In genomic region chr10:35505241-35505873, GRCh38 we compare ENCODE assay signal across 16 cellular contexts.
A peak's percentile ranks its signal among the peaks of the same experiment; 100 is the strongest.
DNase-seq lines count a peak whose midpoint lies in the region; ATAC-seq, FAIRE-seq and TF ChIP-seq lines count a peak whose summit lies in the region.
"Had no signal": no experiment of that assay in that cellular context is flagged by ENCODE, and none has a peak within 500 bp of the region (broad histone marks: within the 10 kb centered on the region; RNA-seq: fewer than 3 reads in every experiment).

No MANE protein-coding gene starts in this region.

- H3K4me1 Mint-ChIP-seq in astrocyte (ENCODE audit: low read depth, unreplicated experiment) (no peaks in the 10 kb centered on the region), T-helper 17 cell (peaks cover 24% of the 10 kb centered on the region)

- H3K36me3 Mint-ChIP-seq in astrocyte (ENCODE audit: low read depth, unreplicated experiment), result peaks cover 6% of the 10 kb centered on the region
- H3K36me3 Mint-ChIP-seq in T-helper 17 cell (ENCODE audit: low read depth), result peaks cover 2% of the 10 kb centered on the region

- CTCF ChIA-PET in HEK293 (lab: Yijun Ruan, JAX), result interaction anchor here (0.5 to 0.7 kb wide), 3 partner anchors 118 to 535 kb away, joined by 3 to 5 read pairs (median 3); no protein-coding TSS in a partner anchor
- CTCF ChIA-PET in HepG2 (lab: Yijun Ruan, JAX; ENCODE audit: low intra/inter-chr PET ratio, low total read pairs), result no interaction called here

- no peak for TF ChIP-seq RAD21 in HepG2 (CRISPR knock-in tag; IDR thresholded peaks at IDR 0.05)

- H3K4me3 Mint-ChIP-seq in astrocyte (ENCODE audit: unreplicated experiment), result no peak overlapping the region
- no peak overlapping the region for H3K4me3 Mint-ChIP-seq in T-helper 17 cell
- H3K4me3 Mint-ChIP-seq: CD4-positive, CD25-positive, alpha-beta regulatory T cell; GM23338 had no signal

- H3K9me3 Mint-ChIP-seq in astrocyte (ENCODE audit: unreplicated experiment), result peaks cover 3% of the 10 kb centered on the region
- H3K9me3 Mint-ChIP-seq: CD4-positive, CD25-positive, alpha-beta regulatory T cell; GM23338 had no signal

- H3K27ac ChIP-seq in HEK293 (ENCODE audit: extremely low read depth, low read depth, low read length) (no peak overlapping the region), astrocyte (ENCODE audit: low read depth, low read length) (no peak overlapping the region), iPS-20b (ENCODE audit: low read length) (no peak overlapping the region), HepG2 (ENCODE audit: extremely low read length, insufficient read depth, low read length) (no peak overlapping the region)
- H3K27ac ChIP-seq: BLaER1 treated with 17β-estradiol and CSF1 and Interleukin-3, amounts not matched to agents 10 nM and 100 nM had no signal

- peaks cover 71% of the 10 kb centered on the region for H3K79me2 ChIP-seq in astrocyte (ENCODE audit: insufficient read depth, low read length)
- H3K79me2 ChIP-seq in HepG2 (ENCODE audit: insufficient read depth, low read length), result no peaks in the 10 kb centered on the region

- H3K4me2 ChIP-seq in astrocyte (ENCODE audit: low read length) (no peak overlapping the region), HepG2 (ENCODE audit: low read depth, low read length) (no peak overlapping the region)
- H3K4me2 ChIP-seq: BLaER1 treated with 17β-estradiol and CSF1 and Interleukin-3, amounts not matched to agents 10 nM and 100 nM; GM23338 had no signal

- TF ChIP-seq POLR2A in HepG2 (IDR thresholded peaks at IDR 0.05; ENCODE audit: insufficient read depth in 1 of 2, low read depth in 2 of 2, low read length in 2 of 2), result no peak

- ATAC-seq in HepG2, result peak; percentile 67
- ATAC-seq in T-helper 17 cell, result no peak
- ATAC-seq in HG03521 (IDR thresholded peaks at IDR 0.05; ENCODE audit: unreplicated experiment), result no peak
- no peak for ATAC-seq in GM21786 (IDR thresholded peaks at IDR 0.05; ENCODE audit: unreplicated experiment)
- ATAC-seq: GM12878, GM23338 had no signal

- peak; percentile 17 for FAIRE-seq in astrocyte (lab: Jason Lieb, UNC)
- FAIRE-seq in HepG2 (lab: Jason Lieb, UNC), result no peak
- FAIRE-seq: GM12878 had no signal

- no peak for TF ChIP-seq EP300 in HepG2 (IDR thresholded peaks at IDR 0.05; ENCODE audit: low read depth in 2 of 2, low read length in 2 of 2)
- no peak for TF ChIP-seq EP300 in HepG2 (CRISPR knock-in tag; IDR thresholded peaks at IDR 0.05; ENCODE audit: borderline replicate concordance)

- no peaks in the 10 kb centered on the region for H3K27me3 Mint-ChIP-seq in astrocyte (ENCODE audit: low read depth, unreplicated experiment)
- H3K27me3 Mint-ChIP-seq in T-helper 17 cell, result no peaks in the 10 kb centered on the region
- H3K27me3 Mint-ChIP-seq: CD4-positive, CD25-positive, alpha-beta regulatory T cell had no signal

- no peak for TF ChIP-seq CTCF in HEK293 (tag by site-specific recombination; IDR thresholded peaks at IDR 0.05)
- no peak for TF ChIP-seq CTCF in astrocyte (IDR thresholded peaks at IDR 0.05; ENCODE audit: insufficient read depth, low read depth, low read length)
- no peak for TF ChIP-seq CTCF in HepG2 (CRISPR knock-in tag; IDR thresholded peaks at IDR 0.05)

- DNase-seq in astrocyte (ENCODE audit: low read depth), result no peak
- DNase-seq in HepG2 (ENCODE audit: low spot score), result peak; percentile 46
- no peak for DNase-seq in T-helper 17 cell
- no peak for DNase-seq in NAMALWA (ENCODE audit: low spot score)
- DNase-seq: ACHN; Calu3; CD4-positive, CD25-positive, alpha-beta regulatory T cell; DMS 273 treated with DMSO at 0.1 percent for 48 hours; H7 had no signal

- POLR2A ChIA-PET in HEK293 (lab: Yijun Ruan, JAX) (no interaction called here), HepG2 (lab: Yijun Ruan, JAX) (no interaction called here)

- H3K9ac ChIP-seq in astrocyte (ENCODE audit: low read length) (no peak overlapping the region), iPS-20b (ENCODE audit: low read depth, low read length) (peak overlapping the region; percentile 40; the same call in 1 of the 2 replicates), HepG2 (ENCODE audit: insufficient read depth, low read depth, low read length) (no peak overlapping the region)
- H3K9ac ChIP-seq: BLaER1 treated with 17β-estradiol and CSF1 and Interleukin-3, amounts not matched to agents 10 nM and 100 nM had no signal

- no peaks in the 10 kb centered on the region for H3K9me3 ChIP-seq in HEK293 (ENCODE audit: control insufficient read depth, insufficient read depth, low read depth, low read length)
- no peaks in the 10 kb centered on the region for H3K9me3 ChIP-seq in astrocyte (ENCODE audit: insufficient read depth, low read depth, low read length)
- no peaks in the 10 kb centered on the region for H3K9me3 ChIP-seq in iPS-20b (ENCODE audit: insufficient read depth, low read depth, low read length)
- no peaks in the 10 kb centered on the region for H3K9me3 ChIP-seq in HepG2 (ENCODE audit: low read length)
- H3K9me3 ChIP-seq in T-helper 17 cell (ENCODE audit: control insufficient read depth, low read length, poor library complexity, severe bottlenecking), result no peaks in the 10 kb centered on the region
- H3K9me3 ChIP-seq: BLaER1 treated with 17β-estradiol and CSF1 and Interleukin-3, amounts not matched to agents 10 nM and 100 nM had no signal

- H3K4me3 ChIP-seq in HEK293 (ENCODE audit: low read depth, low read length) (no peak overlapping the region), astrocyte (ENCODE audit: insufficient read depth, low read depth, low read length) (no peak overlapping the region), iPS-20b (ENCODE audit: low read length) (no peak overlapping the region), HepG2 (replicated peaks in 1 of 3; ENCODE audit: insufficient read depth in 1 of 3, low read depth in 2 of 3, low read length in 3 of 3) (no peak overlapping the region)
- H3K4me3 ChIP-seq: BLaER1 treated with 17β-estradiol and CSF1 and Interleukin-3, amounts not matched to agents 10 nM and 100 nM; GM12878; GM23338 had no signal

- no peaks in the 10 kb centered on the region for H3K27me3 ChIP-seq in astrocyte (ENCODE audit: insufficient read depth, low read length)
- H3K27me3 ChIP-seq in iPS-20b (ENCODE audit: insufficient read depth, low read length), result no peaks in the 10 kb centered on the region
- no peaks in the 10 kb centered on the region for H3K27me3 ChIP-seq in HepG2 (ENCODE audit: control insufficient read depth in 1 of 2, insufficient read depth in 2 of 2, low read length in 2 of 2)
- H3K27me3 ChIP-seq: BLaER1 treated with 17β-estradiol and CSF1 and Interleukin-3, amounts not matched to agents 10 nM and 100 nM had no signal

- H2AFZ ChIP-seq in astrocyte (ENCODE audit: low read depth, low read length) (no peak overlapping the region), HepG2 (ENCODE audit: low read length) (no peak overlapping the region)
- H2AFZ ChIP-seq: GM23338 had no signal

- H3K4me1 ChIP-seq in HEK293 (ENCODE audit: control insufficient read depth, insufficient read depth, low read length), result no peaks in the 10 kb centered on the region
- no peaks in the 10 kb centered on the region for H3K4me1 ChIP-seq in astrocyte (ENCODE audit: insufficient read depth, low read length)
- peaks cover 9% of the 10 kb centered on the region; the same call in 1 of the 2 replicates for H3K4me1 ChIP-seq in iPS-20b (ENCODE audit: insufficient read depth, low read length)
- H3K4me1 ChIP-seq in HepG2 (ENCODE audit: insufficient read depth, low read length), result peaks cover 28% of the 10 kb centered on the region

- no TSS peak for BruUV-seq in HepG2 (replicated peaks; lab: Mats Ljungman, UMichigan)

- H4K20me1 ChIP-seq in astrocyte (ENCODE audit: insufficient read depth, low read length), result peaks cover 74% of the 10 kb centered on the region
- peaks cover 4% of the 10 kb centered on the region for H4K20me1 ChIP-seq in HepG2 (ENCODE audit: insufficient read depth, low read length)

- 69% methylated on average over 3 of the region's 3 CpGs for WGBS in HepG2 (ENCODE audit: low lambda C conversion rate)

- in situ Hi-C loops in HepG2 (cut with HindIII; ENCODE audit: extremely low pct_ligation_motif_present, low pct_unique_long_range_greater_than_20kb), result no loop called here

- intact Hi-C loops in HepG2 (cut with micrococcal nuclease; ENCODE audit: unreplicated experiment), result loop anchor here (1.0 kb wide), 1 partner anchor 10 kb away; no protein-coding TSS in a partner anchor

- no peaks in the 10 kb centered on the region for H3K36me3 ChIP-seq in HEK293 (ENCODE audit: control insufficient read depth in 2 of 2, insufficient read depth in 1 of 2, low read length in 2 of 2)
- H3K36me3 ChIP-seq in astrocyte (ENCODE audit: insufficient read depth, low read length), result peaks cover 11% of the 10 kb centered on the region
- no peaks in the 10 kb centered on the region for H3K36me3 ChIP-seq in iPS-20b (ENCODE audit: insufficient read depth, low read depth, low read length)
- peaks cover 2 to 20% of the 10 kb centered on the region in 2 experiments; a peak in 3 of 5 replicates for H3K36me3 ChIP-seq in HepG2 (replicated peaks in 1 of 2; ENCODE audit: control insufficient read depth in 1 of 2, insufficient read depth in 2 of 2, low read length in 2 of 2)

- H3K27ac Mint-ChIP-seq in astrocyte (ENCODE audit: unreplicated experiment), result no peak overlapping the region
- H3K27ac Mint-ChIP-seq in T-helper 17 cell, result no peak overlapping the region
- H3K27ac Mint-ChIP-seq: GM23338 had no signal

TF ChIP-seq in HEK293, 187 proteins besides CTCF, POLR2A, EP300 and RAD21:
- TF ChIP-seq ZNF133 (tag by site-specific recombination; IDR thresholded peaks at IDR 0.05), result peak; percentile 89
- TF ChIP-seq ZNF488 (tag by site-specific recombination; IDR thresholded peaks at IDR 0.05), result no peak

Comparison
In these comparisons a context has a peak if more than half of its experiments do, and no peak if none do; other contexts are left out.
1. Of the 63 proteins assayed by ChIP-seq in both HepG2 and HEK293: peak only in HepG2: ZNF362; only in HEK293: none; in both: none; in neither: 62.